ENCODE assay signal across 6 cellular contexts in genomic region chr5:828194-828593, GRCh38. TPM values are rescaled to one million over a fixed set of nuclear protein-coding genes. Genes with fewer than 3 reads are reported as not detected.
"Had no signal": no experiment of that assay in that cellular context is flagged by ENCODE, and none has a peak within 500 bp of the region (broad histone marks: within the 10 kb centered on the region; RNA-seq: fewer than 3 reads in every experiment).

No MANE protein-coding gene starts in this region.

RNA-seq across cellular contexts. Expression of gene ZDHHC11B, which starts 43.7 kb away (rescaled TPM):
- total RNA-seq: dermis microvascular lymphatic vessel endothelial cell, endothelial cell of umbilical vein, epithelial cell of proximal tubule, fibroblast of villous mesenchyme, foreskin keratinocyte, glomerular endothelial cell had no signal
